24 cellular contexts compared by ENCODE assay signal in the genomic region with DNA sequence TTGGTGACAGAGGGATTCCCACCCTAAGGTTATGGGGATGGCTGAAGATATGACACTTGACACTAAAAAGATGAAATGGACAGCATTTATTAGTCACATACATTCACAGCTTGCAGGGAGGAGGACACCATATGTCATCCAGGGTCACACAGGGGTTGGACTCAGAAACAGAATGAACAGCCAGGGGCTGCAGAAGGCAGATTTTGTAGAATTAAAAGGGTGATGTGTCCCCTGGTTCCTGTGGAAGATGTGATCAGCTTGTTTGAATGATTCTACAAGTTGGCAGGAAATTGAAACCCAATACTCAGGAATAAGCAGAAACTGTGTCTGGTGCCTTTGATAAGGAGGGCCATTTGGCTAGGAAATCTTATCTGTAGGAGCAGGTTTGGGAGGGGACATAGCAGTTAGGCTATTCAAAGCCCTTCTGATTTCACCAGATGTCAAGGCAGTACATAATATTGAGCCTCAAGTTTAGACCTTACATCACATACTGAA.
"Had no signal": no experiment of that assay in that cellular context is flagged by ENCODE, and none has a peak within 500 bp of the region (broad histone marks: within the 10 kb centered on the region; RNA-seq: fewer than 3 reads in every experiment).

No MANE protein-coding gene starts in this region.

- ATAC-seq: activated naive CD8-positive, alpha-beta T cell treated with anti-CD3 and anti-CD28 coated beads, Interleukin-2, amount 50 U/mL, for 24 hours; activated T-cell treated with anti-CD3 and anti-CD28 coated beads, Interleukin-2, amount 50 U/mL, for 4 hours; activated T-helper 17 cell treated with anti-CD3 and anti-CD28 coated beads, Interleukin-2, amount 50 U/mL, for 72 hours; left lung; right lobe of liver; WTC11 had no signal

- H3K36me3 ChIP-seq: esophagus squamous epithelium, left lung, neutrophil, right lobe of liver, tibial nerve had no signal

- H3K4me3 ChIP-seq: esophagus squamous epithelium, left lung, lung, right lobe of liver, tibial nerve had no signal

- H3K27ac ChIP-seq: esophagus squamous epithelium, left lung, neutrophil, right lobe of liver, tibial nerve had no signal

- H3K27me3 ChIP-seq: left lung, neutrophil, right lobe of liver, tibial nerve had no signal

- H3K4me1 ChIP-seq: esophagus squamous epithelium, left lung, right lobe of liver, tibial nerve had no signal

- DNase-seq: activated CD4-positive, alpha-beta memory T cell treated with anti-CD3 and anti-CD28 coated beads, Interleukin-2, amount 10 ng/mL, durations not matched to agents 7 days and 5 days; activated CD4-positive, alpha-beta T cell treated with anti-CD3 and anti-CD28 coated beads for 1 hour; activated CD4-positive, alpha-beta T cell treated with anti-CD3 and anti-CD28 coated beads, Interleukin-2, amount 10 ng/mL, durations not matched to agents 7 days and 5 days; activated CD8-positive, alpha-beta memory T cell treated with anti-CD3 and anti-CD28 coated beads, Interleukin-2, amount 50 U/mL, for 48 hours; activated gamma-delta T cell treated with Interleukin-2 at 50 U/mL for 16 hours; activated naive CD4-positive, alpha-beta T cell treated with anti-CD3 and anti-CD28 coated beads, Interleukin-2, amount 50 U/mL, for 16 hours; activated naive CD8-positive, alpha-beta T cell treated with anti-CD3 and anti-CD28 coated beads, Interleukin-2, amount 50 U/mL, for 24 hours; activated T-cell treated with anti-CD3 and anti-CD28 coated beads, Interleukin-2, amount 50 U/mL, for 4 hours; amygdala; central memory CD4-positive, alpha-beta T cell; endodermal cell; esophagus squamous epithelium; foreskin melanocyte; left lung; naive B cell; nephron progenitor cell; right lobe of liver; stimulated activated CD4-positive, alpha-beta T cell treated with anti-CD3 and anti-CD28 coated beads, Interleukin-2, amount 100 ng/mL, for 48 hours; stimulated activated naive CD4-positive, alpha-beta T cell treated with Interleukin-2 at 50 U/mL for 16 hours had no signal

- H3K9me3 ChIP-seq: esophagus squamous epithelium, neutrophil, right lobe of liver had no signal
